In genomic region chr9:91032056-91032455, GRCh38 we compare ENCODE assay signal across 25 cellular contexts.
"Had no signal": no experiment of that assay in that cellular context is flagged by ENCODE, and none has a peak within 500 bp of the region (broad histone marks: within the 10 kb centered on the region; RNA-seq: fewer than 3 reads in every experiment).

No MANE protein-coding gene starts in this region.

- H3K9me3 Mint-ChIP-seq: activated naive CD4-positive, alpha-beta T cell treated with anti-CD3 and anti-CD28 coated beads, Interleukin-2, amount 50 U/mL, for 24 hours; activated naive CD8-positive, alpha-beta T cell treated with anti-CD3 and anti-CD28 coated beads, Interleukin-2, amount 50 U/mL, for 24 hours; activated T-helper 2 cell treated with anti-CD3 and anti-CD28 coated beads, Interferon-gamma antibody, Interleukin-2, Interleukin-4, amounts not matched to agents 10 μg/mL and 5 μg/mL and 100 μg/mL, durations not matched to agents 14 hours and 24 hours and 36 hours; naive thymus-derived CD8-positive, alpha-beta T cell; neural crest cell; T-helper 1 cell treated with Interleukin-12 subunit alpha and Interleukin-12 subunit beta and Interleukin-4 antibody, amounts not matched to agents 30 μg/mL and 1 μg/mL, for 36 hours had no signal

- H3K4me3 ChIP-seq: gastroesophageal sphincter, pancreas, prostate gland, sigmoid colon, transverse colon had no signal

- DNase-seq: activated CD4-positive, alpha-beta T cell treated with anti-CD3 and anti-CD28 coated beads for 48 hours; activated CD4-positive, alpha-beta T cell treated with anti-CD3 and anti-CD28 coated beads, Interleukin-2, amount 50 U/mL, for 48 hours; activated naive CD8-positive, alpha-beta T cell treated with anti-CD3 and anti-CD28 coated beads, Interleukin-2, amount 50 U/mL, for 24 hours; activated T-cell treated with anti-CD3 and anti-CD28 coated beads, Interleukin-2, amount 50 U/mL, for 48 hours; anterior cingulate cortex; cerebellar nuclear complex; hippocampal formation; left colon; naive thymus-derived CD8-positive, alpha-beta T cell; nucleus accumbens; pancreas; retina; sigmoid colon; small intestine; stimulated activated CD4-positive, alpha-beta T cell treated with anti-CD3 and anti-CD28 coated beads, Interleukin-1b, Interleukin-23, amount 100 ng/mL, for 48 hours; stimulated activated naive CD4-positive, alpha-beta T cell treated with Interleukin-2 at 50 U/mL for 16 hours; T-helper 9 cell; transverse colon; WERI-Rb-1 had no signal

- H3K4me1 ChIP-seq: prostate gland had no signal

- H3K36me3 Mint-ChIP-seq: activated naive CD4-positive, alpha-beta T cell treated with anti-CD3 and anti-CD28 coated beads, Interleukin-2, amount 50 U/mL, for 24 hours; naive thymus-derived CD8-positive, alpha-beta T cell had no signal

- H3K27me3 ChIP-seq: pancreas, sigmoid colon, transverse colon had no signal

- H3K9me3 ChIP-seq: gastroesophageal sphincter, pancreas, prostate gland, sigmoid colon, transverse colon had no signal

- H3K27ac ChIP-seq: gastroesophageal sphincter, pancreas, prostate gland, sigmoid colon, transverse colon, WERI-Rb-1 had no signal

- H3K4me3 Mint-ChIP-seq: activated naive CD4-positive, alpha-beta T cell treated with anti-CD3 and anti-CD28 coated beads, Interleukin-2, amount 50 U/mL, for 24 hours; activated naive CD8-positive, alpha-beta T cell treated with anti-CD3 and anti-CD28 coated beads, Interleukin-2, amount 50 U/mL, for 24 hours; naive thymus-derived CD8-positive, alpha-beta T cell; neural crest cell; T-helper 1 cell treated with Interleukin-12 subunit alpha and Interleukin-12 subunit beta and Interleukin-4 antibody, amounts not matched to agents 30 μg/mL and 1 μg/mL, for 36 hours had no signal

- H3K27ac Mint-ChIP-seq: activated naive CD4-positive, alpha-beta T cell treated with anti-CD3 and anti-CD28 coated beads, Interleukin-2, amount 50 U/mL, for 24 hours; activated naive CD8-positive, alpha-beta T cell treated with anti-CD3 and anti-CD28 coated beads, Interleukin-2, amount 50 U/mL, for 24 hours; activated T-helper 2 cell treated with anti-CD3 and anti-CD28 coated beads, Interferon-gamma antibody, Interleukin-2, Interleukin-4, amounts not matched to agents 10 μg/mL and 5 μg/mL and 100 μg/mL, durations not matched to agents 14 hours and 24 hours and 36 hours; naive thymus-derived CD8-positive, alpha-beta T cell; T-helper 1 cell treated with Interleukin-12 subunit alpha and Interleukin-12 subunit beta and Interleukin-4 antibody, amounts not matched to agents 30 μg/mL and 1 μg/mL, for 36 hours had no signal

- H3K36me3 ChIP-seq: gastroesophageal sphincter, pancreas, prostate gland, sigmoid colon, transverse colon, WERI-Rb-1 had no signal
